In the genomic region with DNA sequence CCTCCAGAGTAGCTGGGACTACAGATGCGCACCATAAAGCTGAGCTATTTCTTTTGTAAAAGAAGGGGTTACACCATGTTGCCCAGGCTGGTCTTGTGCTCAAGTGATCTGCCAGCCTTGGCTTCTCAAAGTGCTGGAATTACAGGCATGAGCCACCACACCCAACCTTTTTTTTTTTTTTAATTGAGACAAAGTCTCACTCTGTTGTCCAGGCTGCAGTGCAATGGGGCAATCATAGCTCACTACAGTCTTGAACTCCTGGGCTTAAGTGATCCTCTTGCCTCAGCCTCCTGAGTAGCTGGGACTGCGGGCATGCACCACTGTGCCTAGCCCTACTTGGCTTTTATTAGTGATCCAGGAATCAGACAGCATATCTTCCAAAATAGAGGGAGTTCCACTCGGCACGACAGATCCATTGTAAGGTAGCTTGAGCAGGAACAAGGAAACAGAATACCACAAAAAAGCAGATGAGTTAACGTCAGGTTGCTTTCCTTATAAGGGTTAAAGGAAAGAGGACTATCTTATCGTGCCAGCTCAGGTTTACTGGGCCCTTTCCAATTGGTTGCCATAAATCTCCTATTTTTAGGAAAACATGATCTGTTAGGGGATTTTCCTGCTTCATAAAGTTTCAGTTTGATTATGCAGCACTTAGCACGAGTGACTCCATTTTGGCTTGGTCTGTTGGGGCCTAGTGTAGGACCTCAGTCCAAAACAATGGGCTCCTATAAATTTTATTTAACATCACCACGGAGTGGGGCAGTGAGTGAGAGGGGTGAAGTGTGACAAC, we compare ENCODE assay signal across 9 cellular contexts. TPM values are rescaled to one million over a fixed set of nuclear protein-coding genes. Genes with fewer than 3 reads are reported as not detected.
DNase-seq lines count a peak whose midpoint lies in the region; ATAC-seq lines count a peak whose summit lies in the region.
"Had no signal": no experiment of that assay in that cellular context is flagged by ENCODE, and none has a peak within 500 bp of the region (broad histone marks: within the 10 kb centered on the region; RNA-seq: fewer than 3 reads in every experiment).

No MANE protein-coding gene starts in this region.

- ATAC-seq in stimulated activated naive CD8-positive, alpha-beta T cell treated with anti-CD3 and anti-CD28 coated beads, Interleukin-15, amount 100 ng/mL, for 72 hours: peak; percentile 44
- ATAC-seq in stimulated activated naive CD8-positive, alpha-beta T cell treated with anti-CD3 and anti-CD28 coated beads, Interleukin-15, Interleukin-2, amounts not matched to agents 100 U/mL and 50 U/mL, for 24 hours: no peak
- ATAC-seq in activated T-helper 17 cell treated with anti-CD3 and anti-CD28 coated beads, Interleukin-2, amount 50 U/mL, for 72 hours (replicated peaks): peak; percentile 39
- ATAC-seq in left colon (peak; percentile 81), GM19463 (IDR thresholded peaks at IDR 0.05; ENCODE audit: unreplicated experiment) (no peak), HG02970 (IDR thresholded peaks at IDR 0.05; ENCODE audit: low FRiP score, unreplicated experiment) (no peak)

- no peak overlapping the region for H3K27ac Mint-ChIP-seq in stimulated activated naive CD8-positive, alpha-beta T cell treated with anti-CD3 and anti-CD28 coated beads, Interleukin-15, amount 100 ng/mL, for 72 hours
- peak overlapping the region; percentile 38 for H3K27ac Mint-ChIP-seq in activated T-helper 17 cell treated with anti-CD3 and anti-CD28 coated beads, Interleukin-2, amount 50 U/mL, for 72 hours

- DNase-seq in stimulated activated naive CD8-positive, alpha-beta T cell treated with anti-CD3 and anti-CD28 coated beads, Interleukin-15, amount 100 ng/mL, for 72 hours: no peak
- no peak for DNase-seq in stimulated activated naive CD8-positive, alpha-beta T cell treated with anti-CD3 and anti-CD28 coated beads, Interleukin-15, Interleukin-2, amounts not matched to agents 100 U/mL and 50 U/mL, for 24 hours
- DNase-seq in left colon (peak; percentile 20 to 44), DMS 273 treated with DMSO at 0.1 percent for 48 hours (lab: John Stamatoyannopoulos, UW) (no peak)
- no peak for DNase-seq in activated effector memory CD4-positive, alpha-beta T cell treated with anti-CD3 and anti-CD28 coated beads, Interleukin-2, amount 50 U/mL, for 16 hours

- peaks cover 28% of the 10 kb centered on the region for H3K4me1 Mint-ChIP-seq in stimulated activated naive CD8-positive, alpha-beta T cell treated with anti-CD3 and anti-CD28 coated beads, Interleukin-15, amount 100 ng/mL, for 72 hours
- H3K4me1 Mint-ChIP-seq in activated T-helper 17 cell treated with anti-CD3 and anti-CD28 coated beads, Interleukin-2, amount 50 U/mL, for 72 hours: peaks cover 5% of the 10 kb centered on the region

- intact Hi-C loops in left colon (cut with DNase I, micrococcal nuclease): loop anchor here in 1 of 2 donors (5.0 to 10.0 kb wide), 2 partner anchors 154 to 307 kb away; no protein-coding TSS in a partner anchor

- no peaks in the 10 kb centered on the region for H3K36me3 Mint-ChIP-seq in activated T-helper 17 cell treated with anti-CD3 and anti-CD28 coated beads, Interleukin-2, amount 50 U/mL, for 72 hours (ENCODE audit: low read depth)

- H3K9me3 Mint-ChIP-seq in stimulated activated naive CD8-positive, alpha-beta T cell treated with anti-CD3 and anti-CD28 coated beads, Interleukin-15, amount 100 ng/mL, for 72 hours: no peaks in the 10 kb centered on the region
- no peaks in the 10 kb centered on the region for H3K9me3 Mint-ChIP-seq in activated T-helper 17 cell treated with anti-CD3 and anti-CD28 coated beads, Interleukin-2, amount 50 U/mL, for 72 hours
- H3K9me3 Mint-ChIP-seq: activated T-cell treated with anti-CD3 and anti-CD28 coated beads, Interleukin-2, amount 50 U/mL, for 4 hours had no signal

- peaks cover 36% of the 10 kb centered on the region for H3K27me3 Mint-ChIP-seq in stimulated activated naive CD8-positive, alpha-beta T cell treated with anti-CD3 and anti-CD28 coated beads, Interleukin-15, amount 100 ng/mL, for 72 hours
- peaks cover 3% of the 10 kb centered on the region for H3K27me3 Mint-ChIP-seq in activated T-helper 17 cell treated with anti-CD3 and anti-CD28 coated beads, Interleukin-2, amount 50 U/mL, for 72 hours

- H3K4me3 Mint-ChIP-seq in stimulated activated naive CD8-positive, alpha-beta T cell treated with anti-CD3 and anti-CD28 coated beads, Interleukin-15, amount 100 ng/mL, for 72 hours: no peak overlapping the region
- H3K4me3 Mint-ChIP-seq in activated T-helper 17 cell treated with anti-CD3 and anti-CD28 coated beads, Interleukin-2, amount 50 U/mL, for 72 hours: peak overlapping the region; percentile 32

RNA-seq across cellular contexts. Expression of gene NENF, which starts 45.2 kb away (rescaled TPM):
- 10 to 100 TPM; 43.9 to 49.7 TPM for total RNA-seq in activated T-helper 17 cell treated with anti-CD3 and anti-CD28 coated beads, Interleukin-2, amount 50 U/mL, for 72 hours
- 10 to 100 TPM; 26.6 to 38.7 TPM for total RNA-seq in left colon

Comparison
In these comparisons a context has a peak if more than half of its experiments do, and no peak if none do; other contexts are left out.
1. ATAC-seq: peak in stimulated activated naive CD8-positive, alpha-beta T cell treated with anti-CD3 and anti-CD28 coated beads, Interleukin-15, amount 100 ng/mL, for 72 hours (single experiment), activated T-helper 17 cell treated with anti-CD3 and anti-CD28 coated beads, Interleukin-2, amount 50 U/mL, for 72 hours (single experiment) and left colon (single experiment); none in stimulated activated naive CD8-positive, alpha-beta T cell treated with anti-CD3 and anti-CD28 coated beads, Interleukin-15, Interleukin-2, amounts not matched to agents 100 U/mL and 50 U/mL, for 24 hours (single experiment), GM19463 (single experiment) and HG02970 (single experiment).
2. DNase-seq: peak in left colon (2 of 2); none in stimulated activated naive CD8-positive, alpha-beta T cell treated with anti-CD3 and anti-CD28 coated beads, Interleukin-15, amount 100 ng/mL, for 72 hours (0 of 2), stimulated activated naive CD8-positive, alpha-beta T cell treated with anti-CD3 and anti-CD28 coated beads, Interleukin-15, Interleukin-2, amounts not matched to agents 100 U/mL and 50 U/mL, for 24 hours (single experiment), activated effector memory CD4-positive, alpha-beta T cell treated with anti-CD3 and anti-CD28 coated beads, Interleukin-2, amount 50 U/mL, for 16 hours (single experiment) and DMS 273 treated with DMSO at 0.1 percent for 48 hours (single experiment).